ENCODE assay signal across 10 cellular contexts in genomic region chr7:5636446-5636835, GRCh38. TPM values are rescaled to one million over a fixed set of nuclear protein-coding genes. Genes with fewer than 3 reads are reported as not detected.
DNase-seq lines count a peak whose midpoint lies in the region; ATAC-seq and TF ChIP-seq lines count a peak whose summit lies in the region.
"Had no signal": no experiment of that assay in that cellular context is flagged by ENCODE, and none has a peak within 500 bp of the region (broad histone marks: within the 10 kb centered on the region; RNA-seq: fewer than 3 reads in every experiment).

No MANE protein-coding gene starts in this region.

- no peak overlapping the region for H3K4me3 ChIP-seq in endodermal cell (ENCODE audit: low read length)
- peak overlapping the region in 1 of 2 donors; percentile 17 for H3K4me3 ChIP-seq in muscle layer of colon (ENCODE audit: low read depth in 1 of 2, low read length in 2 of 2)
- no peak overlapping the region for H3K4me3 ChIP-seq in vagina
- H3K4me3 ChIP-seq: gastrocnemius medialis had no signal

- H3K4me1 Mint-ChIP-seq in endodermal cell = peaks cover 60% of the 10 kb centered on the region

- TF ChIP-seq CTCF in endodermal cell (conservative IDR thresholded peaks at IDR 0.05) = no peak
- TF ChIP-seq CTCF in vagina (IDR thresholded peaks at IDR 0.05) = no peak

- no peaks in the 10 kb centered on the region for H3K9me3 Mint-ChIP-seq in endodermal cell

- H3K36me3 ChIP-seq in endodermal cell (ENCODE audit: control insufficient read depth, insufficient read depth, low read length) (peaks cover 44% of the 10 kb centered on the region), muscle layer of colon (ENCODE audit: insufficient read depth, low read length) (peaks cover 34% of the 10 kb centered on the region), vagina (peaks cover 3 to 21% of the 10 kb centered on the region in 2 donors)

- intact Hi-C loops in Right ventricle myocardium superior (cut with DNase I) (no loop called here), left cardiac atrium (cut with DNase I) (no loop called here), vagina (cut with DNase I) (no loop called here)

- no peak overlapping the region for H3K4me3 Mint-ChIP-seq in endodermal cell

- H3K27ac Mint-ChIP-seq in endodermal cell = peak overlapping the region; percentile 94

- H3K9ac ChIP-seq in endodermal cell (ENCODE audit: extremely low read depth, low read length, poor library complexity, severe bottlenecking) = peak overlapping the region; percentile 13
- H3K9ac ChIP-seq in muscle layer of colon (ENCODE audit: low read length) = no peak overlapping the region

- no peak for ATAC-seq in Right ventricle myocardium superior (ENCODE audit: poor library complexity)
- no peak for ATAC-seq in left cardiac atrium
- no peak for ATAC-seq in HG02642 (IDR thresholded peaks at IDR 0.05; ENCODE audit: poor library complexity, unreplicated experiment)
- no peak for ATAC-seq in GM18870 (IDR thresholded peaks at IDR 0.05; ENCODE audit: unreplicated experiment)

- H3K27me3 ChIP-seq in endodermal cell (ENCODE audit: control insufficient read depth, insufficient read depth, low read length, poor library complexity, severe bottlenecking) (no peaks in the 10 kb centered on the region), muscle layer of colon (ENCODE audit: control insufficient read depth in 1 of 2, insufficient read depth in 2 of 2, low read length in 2 of 2) (no peaks in the 10 kb centered on the region), vagina (no peaks in the 10 kb centered on the region)
- H3K27me3 ChIP-seq: gastrocnemius medialis had no signal

- WGBS in endodermal cell (ENCODE audit: insufficient coverage in 1 of 2, insufficient read length in 1 of 2), 2 experiments = 34 to 66% methylated on average over 3 to 9 of the region's 9 CpGs

- H3K9me3 ChIP-seq in endodermal cell (ENCODE audit: control insufficient read depth, low read length) (no peaks in the 10 kb centered on the region), muscle layer of colon (ENCODE audit: low read length) (no peaks in the 10 kb centered on the region), vagina (no peaks in the 10 kb centered on the region)
- H3K9me3 ChIP-seq: gastrocnemius medialis had no signal

- H3K27ac ChIP-seq in endodermal cell (ENCODE audit: low read depth, low read length) (peak overlapping the region; percentile 92), muscle layer of colon (ENCODE audit: low read depth, low read length) (peak overlapping the region; percentile 3), vagina (peak overlapping the region; percentile 73)

- no peaks in the 10 kb centered on the region for H3K27me3 Mint-ChIP-seq in endodermal cell (ENCODE audit: insufficient read depth)

- TF ChIP-seq POLR2A in vagina (IDR thresholded peaks at IDR 0.05) = no peak

- peaks cover 37% of the 10 kb centered on the region for H3K36me3 Mint-ChIP-seq in endodermal cell (ENCODE audit: low read depth)

- DNase-seq in Right ventricle myocardium superior (peak; percentile 2), left cardiac atrium (no peak), endodermal cell (no peak), vagina (ENCODE audit: extremely low spot score in 2 of 2) (no peak), HK-2 (ENCODE audit: unreplicated experiment) (no peak)
- DNase-seq: activated gamma-delta T cell had no signal

- H3K4me1 ChIP-seq in endodermal cell (ENCODE audit: control insufficient read depth, insufficient read depth, low read length) (peaks cover 42% of the 10 kb centered on the region), muscle layer of colon (ENCODE audit: insufficient read depth, low read length) (peaks cover 49% of the 10 kb centered on the region), vagina (peaks cover 56% of the 10 kb centered on the region)

RNA-seq across cellular contexts. Expression of gene FSCN1, which starts 43.8 kb away (rescaled TPM):
- total RNA-seq in Right ventricle myocardium superior = 9.7 TPM
- total RNA-seq in left cardiac atrium = 10 to 100 TPM; 25.5 to 30.0 TPM
- 100 to 1,000 TPM; 691 to 720 TPM for total RNA-seq in endodermal cell
- polyA plus RNA-seq in endodermal cell (2013, experiment 1 of 2) = 358 TPM
- polyA plus RNA-seq in endodermal cell (2013, experiment 2 of 2) = 364 TPM
- 134 TPM for total RNA-seq in vagina

Comparison
In these comparisons a context has a peak if more than half of its experiments do, and no peak if none do; other contexts are left out.
1. H3K27ac ChIP-seq: peak in every context shown above with its lines; median percentile 92 in endodermal cell; 73 in vagina; 3 in muscle layer of colon.